ENCODE assay signal across 7 cellular contexts in genomic region chr21:33543505-33544129, GRCh38. TPM values are rescaled to one million over a fixed set of nuclear protein-coding genes. Genes with fewer than 3 reads are reported as not detected.
DNase-seq lines count a peak whose midpoint lies in the region; ATAC-seq lines count a peak whose summit lies in the region.

No MANE protein-coding gene starts in this region.

- H3K36me3 ChIP-seq in trophoblast cell (ENCODE audit: control insufficient read depth in 1 of 2, insufficient read depth in 2 of 2, low read length in 2 of 2), result peaks cover 2 to 5% of the 10 kb centered on the region in 2 experiments

- H2AFZ ChIP-seq in trophoblast cell (ENCODE audit: insufficient read depth, low read length, poor library complexity), result peak overlapping the region; percentile 20

- WGBS in trophoblast cell (ENCODE audit: extremely low coverage, insufficient coverage, insufficient read length), result no CpG with 5 or more reads among the region's 26 CpGs

- H3K9me3 ChIP-seq in trophoblast cell (ENCODE audit: insufficient read depth, low read depth, low read length), result no peaks in the 10 kb centered on the region

- peak; percentile 8 for ATAC-seq in GM19023 (IDR thresholded peaks at IDR 0.05; ENCODE audit: unreplicated experiment)
- ATAC-seq in Right ventricle myocardium inferior, result peak; percentile 27
- no peak for ATAC-seq in GM21529 (IDR thresholded peaks at IDR 0.05; ENCODE audit: unreplicated experiment)

- H3K23ac ChIP-seq in trophoblast cell (ENCODE audit: low read length), result no peak overlapping the region

- peak overlapping the region; percentile 90 for H4K8ac ChIP-seq in trophoblast cell (ENCODE audit: low read depth, low read length)

- peak overlapping the region; percentile 98 to 100 (median 99) for H3K27ac Mint-ChIP-seq in IgD-negative memory B cell

- H2BK5ac ChIP-seq in trophoblast cell (ENCODE audit: low read depth, low read length, poor library complexity), result peak overlapping the region; percentile 93

- no peaks in the 10 kb centered on the region for H3K9me3 Mint-ChIP-seq in IgD-negative memory B cell

- peak overlapping the region; percentile 69 for H3K18ac ChIP-seq in trophoblast cell (ENCODE audit: low read length)

- H3K4me1 Mint-ChIP-seq in IgD-negative memory B cell, result peaks cover 20 to 37% (median 26%) of the 10 kb centered on the region in 3 donors

- peak overlapping the region; percentile 78 for H4K12ac ChIP-seq in trophoblast cell (ENCODE audit: low read depth, low read length)

- H2AK5ac ChIP-seq in trophoblast cell (ENCODE audit: low read length), result no peak overlapping the region

- peak overlapping the region; percentile 82 for H4K91ac ChIP-seq in trophoblast cell (ENCODE audit: low read depth, low read length)

- peak overlapping the region; percentile 80 for H3K4ac ChIP-seq in trophoblast cell (ENCODE audit: low read depth, low read length)

- peaks cover 0 to 4% of the 10 kb centered on the region in 2 experiments for H3K4me1 ChIP-seq in trophoblast cell (ENCODE audit: control insufficient read depth in 1 of 2, insufficient read depth in 2 of 2, low read length in 2 of 2)

- peak overlapping the region; percentile 64 for H3K14ac ChIP-seq in trophoblast cell (ENCODE audit: low read length)

- H3K4me3 Mint-ChIP-seq in IgD-negative memory B cell, result peak overlapping the region; percentile 96 to 100 (median 98)

- intact Hi-C loops in Right ventricle myocardium inferior (cut with DNase I), result loop anchor here (2.0 to 5.0 kb wide), 2 partner anchors 44 to 65 kb away; partner anchors contain the start of genes DONSON and TMEM50B

- peak; percentile 50 for DNase-seq in activated T-cell treated with anti-CD3 and anti-CD28 coated beads for 4 hours
- DNase-seq in Right ventricle myocardium inferior (ENCODE audit: missing footprints), result peak; percentile 81
- DNase-seq in trophoblast cell, result peak; percentile 33 to 57
- DNase-seq in DMS153 treated with DMSO at 0.1 percent for 48 hours (lab: John Stamatoyannopoulos, UW; ENCODE audit: unreplicated experiment), result no peak

- no peak overlapping the region for H2BK12ac ChIP-seq in trophoblast cell (ENCODE audit: low read length)

- peaks cover 10% of the 10 kb centered on the region for H3K79me1 ChIP-seq in trophoblast cell (ENCODE audit: low read length)

- no peaks in the 10 kb centered on the region for H3K36me3 Mint-ChIP-seq in IgD-negative memory B cell

- H3K27me3 Mint-ChIP-seq in IgD-negative memory B cell, result no peaks in the 10 kb centered on the region

- peak overlapping the region; percentile 67 for H3K4me2 ChIP-seq in trophoblast cell (ENCODE audit: low read length)

- peak overlapping the region; percentile 100 for H3K9ac ChIP-seq in trophoblast cell (ENCODE audit: low read length)

- H3K27me3 ChIP-seq in trophoblast cell (ENCODE audit: insufficient read depth, low read length), result no peaks in the 10 kb centered on the region

- peak overlapping the region; percentile 89 for H3K4me3 ChIP-seq in trophoblast cell (ENCODE audit: low read depth, low read length)

- peak overlapping the region; percentile 96 for H3K27ac ChIP-seq in trophoblast cell (ENCODE audit: low read depth, low read length)

- H3K79me2 ChIP-seq in trophoblast cell (ENCODE audit: control insufficient read depth, insufficient read depth, low read length, poor library complexity), result peaks cover 8% of the 10 kb centered on the region

- peak overlapping the region; percentile 70 for H2BK120ac ChIP-seq in trophoblast cell (ENCODE audit: insufficient read depth, low read length, poor library complexity)

RNA-seq across cellular contexts. Expression of gene SON, which starts 0.8 kb away (rescaled TPM):
- polyA plus RNA-seq in IgD-negative memory B cell, result 699 TPM
- total RNA-seq in Right ventricle myocardium inferior, result 136 TPM
- 138 and 139 TPM in 2 replicates for polyA plus RNA-seq in trophoblast cell (2013)

RNA-seq across cellular contexts. Expression of gene GART, which starts 1.7 kb away (rescaled TPM):
- 44.7 TPM for polyA plus RNA-seq in IgD-negative memory B cell
- 42.7 TPM for total RNA-seq in Right ventricle myocardium inferior
- polyA plus RNA-seq in trophoblast cell (2013), result 56.6 and 56.7 TPM in 2 replicates

RNA-seq across cellular contexts. Expression of gene DONSON, which starts 44.9 kb away (rescaled TPM):
- 1.5 TPM for polyA plus RNA-seq in IgD-negative memory B cell
- total RNA-seq in Right ventricle myocardium inferior, result 6.6 TPM
- 34.0 and 34.1 TPM in 2 replicates for polyA plus RNA-seq in trophoblast cell (2013)

RNA-seq across cellular contexts. Expression of gene DNAJC28, which starts 52.1 kb away (rescaled TPM):
- polyA plus RNA-seq in IgD-negative memory B cell, result 0.21 TPM
- total RNA-seq in Right ventricle myocardium inferior, result 7.6 TPM
- polyA plus RNA-seq in trophoblast cell (2013), result 2.4 and 2.5 TPM in 2 replicates
